ENCODE assay signal across 22 cellular contexts in genomic region chr6:322205-322930, GRCh38. TPM values are rescaled to one million over a fixed set of nuclear protein-coding genes. Genes with fewer than 3 reads are reported as not detected.
DNase-seq lines count a peak whose midpoint lies in the region; ATAC-seq, FAIRE-seq and TF ChIP-seq lines count a peak whose summit lies in the region.
"Had no signal": no experiment of that assay in that cellular context is flagged by ENCODE, and none has a peak within 500 bp of the region (broad histone marks: within the 10 kb centered on the region; RNA-seq: fewer than 3 reads in every experiment).

No MANE protein-coding gene starts in this region.

- H3K4ac ChIP-seq in mesendoderm (ENCODE audit: low read depth, low read length): no peak overlapping the region

- H3K4me1 ChIP-seq in kidney (ENCODE audit: control insufficient read depth in 1 of 2, insufficient read depth in 1 of 2, low read depth in 1 of 2, low read length in 2 of 2) (peaks cover 0 to under 1% of the 10 kb centered on the region in 2 donors), mesendoderm (ENCODE audit: control insufficient read depth, low read depth, low read length) (no peaks in the 10 kb centered on the region)

- H3K4me3 ChIP-seq in kidney (ENCODE audit: low read length in 2 of 2): no peak overlapping the region
- no peak overlapping the region for H3K4me3 ChIP-seq in mesendoderm (ENCODE audit: low read length)
- H3K4me3 ChIP-seq: psoas muscle had no signal

- no peak overlapping the region for H3K4me2 ChIP-seq in mesendoderm (ENCODE audit: low read length)

- 0 out of 2 replicates have a peak, but pooled peaks have one; percentile 4 for TF ChIP-seq POLR2A in Raji (IDR thresholded peaks at IDR 0.05; ENCODE audit: insufficient read depth, low read depth, low read length)

- peak; percentile 25 for DNase-seq in activated CD4-positive, CD25-positive, alpha-beta regulatory T cell treated with anti-CD3 and anti-CD28 coated beads, Interleukin-2, amount 50 U/mL, for 72 hours
- DNase-seq in GM20000 (ENCODE audit: low spot score): no peak
- peak; percentile 66 for DNase-seq in kidney
- no peak for DNase-seq in activated naive CD8-positive, alpha-beta T cell treated with anti-CD3 and anti-CD28 coated beads, Interleukin-2, amount 50 U/mL, for 24 hours
- no peak for DNase-seq in mesendoderm
- DNase-seq in NCI-H510A (lab: John Stamatoyannopoulos, UW): no peak
- DNase-seq: activated CD4-positive, alpha-beta T cell treated with anti-CD3 and anti-CD28 coated beads for 48 hours; activated naive CD4-positive, alpha-beta T cell treated with anti-CD3 and anti-CD28 coated beads for 36 hours; CD4-positive, CD25-positive, alpha-beta regulatory T cell; HCEC 1CT; mammary epithelial cell; NCI-H2107; NCI-H748 treated with DMSO at 0.1 percent for 48 hours; stimulated activated CD4-positive, alpha-beta T cell treated with anti-CD3 and anti-CD28 coated beads, Interleukin-12 subunit alpha, Interleukin-12 subunit beta, amount 100 ng/mL, for 4 hours; stimulated activated naive CD4-positive, alpha-beta T cell had no signal

- no peak overlapping the region for H4K8ac ChIP-seq in mesendoderm (ENCODE audit: low read depth, low read length)

- no peak overlapping the region for H2BK120ac ChIP-seq in mesendoderm (ENCODE audit: low read depth, low read length)

- H3K27me3 Mint-ChIP-seq in activated naive CD8-positive, alpha-beta T cell treated with anti-CD3 and anti-CD28 coated beads, Interleukin-2, amount 50 U/mL, for 24 hours: no peaks in the 10 kb centered on the region
- H3K27me3 Mint-ChIP-seq: CD4-positive, CD25-positive, alpha-beta regulatory T cell; naive thymus-derived CD8-positive, alpha-beta T cell had no signal

- no peak overlapping the region for H3K4me3 Mint-ChIP-seq in activated naive CD8-positive, alpha-beta T cell treated with anti-CD3 and anti-CD28 coated beads, Interleukin-2, amount 50 U/mL, for 24 hours
- H3K4me3 Mint-ChIP-seq: activated naive CD4-positive, alpha-beta T cell treated with anti-CD3 and anti-CD28 coated beads for 36 hours; CD4-positive, CD25-positive, alpha-beta regulatory T cell; naive thymus-derived CD8-positive, alpha-beta T cell had no signal

- H2BK5ac ChIP-seq in mesendoderm (ENCODE audit: low read length): no peak overlapping the region

- peaks cover 11% of the 10 kb centered on the region for H3K4me1 Mint-ChIP-seq in activated naive CD8-positive, alpha-beta T cell treated with anti-CD3 and anti-CD28 coated beads, Interleukin-2, amount 50 U/mL, for 24 hours

- H3K36me3 ChIP-seq in kidney (ENCODE audit: control insufficient read depth in 1 of 2, insufficient read depth in 2 of 2, low read length in 2 of 2) (no peaks in the 10 kb centered on the region), mesendoderm (ENCODE audit: control insufficient read depth, insufficient read depth, low read length) (no peaks in the 10 kb centered on the region)

- H3K23ac ChIP-seq in mesendoderm (ENCODE audit: low read length): no peak overlapping the region

- intact Hi-C loops in kidney (cut with DNase I): no loop called here

- H3K9me3 ChIP-seq in kidney (ENCODE audit: control insufficient read depth in 1 of 2, low read length in 2 of 2): no peaks in the 10 kb centered on the region
- H3K9me3 ChIP-seq: psoas muscle had no signal

- H3K9ac ChIP-seq in kidney (ENCODE audit: low read length in 2 of 2): no peak overlapping the region
- no peak overlapping the region for H3K9ac ChIP-seq in mesendoderm (ENCODE audit: low read length)

- peaks cover 2% of the 10 kb centered on the region for H3K36me3 Mint-ChIP-seq in activated naive CD8-positive, alpha-beta T cell treated with anti-CD3 and anti-CD28 coated beads, Interleukin-2, amount 50 U/mL, for 24 hours (ENCODE audit: low read depth)

- no peak overlapping the region for H3K18ac ChIP-seq in mesendoderm (ENCODE audit: low read length)

- no peak overlapping the region for H2AK5ac ChIP-seq in mesendoderm (ENCODE audit: low read length)

- no peak overlapping the region for H4K5ac ChIP-seq in mesendoderm (ENCODE audit: low read length)

- no peak for FAIRE-seq in kidney (lab: Jason Lieb, UNC)

- no peaks in the 10 kb centered on the region for H3K27me3 ChIP-seq in mesendoderm (ENCODE audit: insufficient read depth, low read length, poor library complexity)

- no peak overlapping the region for H3K27ac Mint-ChIP-seq in activated naive CD8-positive, alpha-beta T cell treated with anti-CD3 and anti-CD28 coated beads, Interleukin-2, amount 50 U/mL, for 24 hours
- H3K27ac Mint-ChIP-seq: activated naive CD4-positive, alpha-beta T cell treated with anti-CD3 and anti-CD28 coated beads for 36 hours; CD4-positive, CD25-positive, alpha-beta regulatory T cell; naive thymus-derived CD8-positive, alpha-beta T cell had no signal

- H3K27ac ChIP-seq in kidney (ENCODE audit: low read depth in 2 of 2, low read length in 2 of 2) (no peak overlapping the region), mesendoderm (ENCODE audit: low read depth, low read length) (no peak overlapping the region)
- H3K27ac ChIP-seq: 22Rv1, epithelial cell of prostate, psoas muscle, RWPE1 had no signal

- no CpG with 5 or more reads among the region's 15 CpGs for WGBS in mesendoderm (ENCODE audit: extremely low coverage, insufficient coverage, low lambda C conversion rate)

- no peak overlapping the region for H3K56ac ChIP-seq in mesendoderm (ENCODE audit: low read length)

- peak; percentile 37 for TF ChIP-seq CTCF in GM20000 (IDR thresholded peaks at IDR 0.05; ENCODE audit: extremely low read depth, missing control alignments)
- TF ChIP-seq CTCF in kidney (IDR thresholded peaks at IDR 0.05; ENCODE audit: borderline replicate concordance, extremely low read depth, insufficient read depth): no peak

- ATAC-seq in activated CD4-positive, CD25-positive, alpha-beta regulatory T cell treated with anti-CD3 and anti-CD28 coated beads, Interleukin-2, amount 50 U/mL, for 24 hours: no peak
- no peak for ATAC-seq in activated naive CD8-positive, alpha-beta T cell treated with anti-CD3 and anti-CD28 coated beads, Interleukin-2, amount 50 U/mL, for 24 hours
- ATAC-seq: naive thymus-derived CD8-positive, alpha-beta T cell; psoas muscle had no signal

- H3K9me3 Mint-ChIP-seq in activated naive CD8-positive, alpha-beta T cell treated with anti-CD3 and anti-CD28 coated beads, Interleukin-2, amount 50 U/mL, for 24 hours: no peaks in the 10 kb centered on the region
- H3K9me3 Mint-ChIP-seq: activated naive CD4-positive, alpha-beta T cell treated with anti-CD3 and anti-CD28 coated beads for 36 hours had no signal

- H2BK15ac ChIP-seq in mesendoderm (replicated peaks; ENCODE audit: low read depth): no peak overlapping the region

- no peaks in the 10 kb centered on the region for H3K79me2 ChIP-seq in mesendoderm (ENCODE audit: control insufficient read depth, insufficient read depth, low read length)

- no peaks in the 10 kb centered on the region for H3K79me1 ChIP-seq in mesendoderm (ENCODE audit: low read length)

RNA-seq across cellular contexts. Expression of gene DUSP22, which starts 30.1 kb away (rescaled TPM):
- 60.7 TPM for total RNA-seq in kidney
- polyA plus RNA-seq in kidney (ENCODE audit: insufficient read depth, low read depth, low replicate concordance): 24.0 TPM
- 16.9 TPM for polyA plus RNA-seq in mesendoderm (2013, experiment 1 of 2)
- 17.6 TPM for polyA plus RNA-seq in mesendoderm (2013, experiment 2 of 2)

Comparison
In these comparisons a context has a peak if more than half of its experiments do, and no peak if none do; other contexts are left out.
1. DNase-seq: peak in activated CD4-positive, CD25-positive, alpha-beta regulatory T cell treated with anti-CD3 and anti-CD28 coated beads, Interleukin-2, amount 50 U/mL, for 72 hours (single experiment) and kidney (single experiment); none in GM20000 (single experiment), activated naive CD8-positive, alpha-beta T cell treated with anti-CD3 and anti-CD28 coated beads, Interleukin-2, amount 50 U/mL, for 24 hours (single experiment), mesendoderm (single experiment) and NCI-H510A (single experiment).